14 cellular contexts compared by ENCODE assay signal in the genomic region with DNA sequence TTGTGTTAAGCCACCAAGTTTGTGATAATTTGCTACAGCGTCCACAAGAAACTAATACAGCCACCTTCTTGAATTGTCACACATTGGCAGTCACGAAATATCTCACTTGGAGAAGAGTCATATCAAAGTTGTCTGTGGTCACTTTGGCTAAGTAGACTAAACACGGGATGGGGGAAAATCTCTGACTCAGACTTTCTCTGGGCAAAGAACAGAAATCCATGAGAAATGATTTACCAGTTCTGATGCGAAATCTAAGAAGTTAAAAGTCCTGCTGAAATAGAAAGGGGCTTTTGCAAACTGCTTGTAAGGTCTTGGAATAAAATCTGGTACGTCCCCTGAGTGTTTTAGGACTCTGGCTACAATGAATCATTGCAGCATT.
"Had no signal": no experiment of that assay in that cellular context is flagged by ENCODE, and none has a peak within 500 bp of the region (broad histone marks: within the 10 kb centered on the region; RNA-seq: fewer than 3 reads in every experiment).

No MANE protein-coding gene starts in this region.

- H3K27ac Mint-ChIP-seq: memory B cell; naive thymus-derived CD8-positive, alpha-beta T cell had no signal

- H3K4me3 ChIP-seq: cardiac muscle cell, left ventricle myocardium inferior, prostate gland, spleen, stomach, thoracic aorta had no signal

- H3K27ac ChIP-seq: cardiac muscle cell, left ventricle myocardium inferior, prostate gland, stomach, thoracic aorta had no signal

- H3K9me3 ChIP-seq: left ventricle myocardium inferior, prostate gland, thoracic aorta had no signal

- H3K36me3 ChIP-seq: cardiac muscle cell, left ventricle myocardium inferior, prostate gland, spleen, stomach, thoracic aorta had no signal

- H3K27me3 ChIP-seq: cardiac muscle cell, spleen had no signal

- FAIRE-seq: islet of Langerhans had no signal

- H3K4me1 Mint-ChIP-seq: memory B cell had no signal

- H3K4me3 Mint-ChIP-seq: memory B cell; naive thymus-derived CD8-positive, alpha-beta T cell had no signal

- H3K36me3 Mint-ChIP-seq: memory B cell had no signal

- ATAC-seq: naive thymus-derived CD8-positive, alpha-beta T cell; sciatic nerve had no signal

- DNase-seq: activated CD4-positive, alpha-beta T cell treated with anti-CD3 and anti-CD28 coated beads, Interleukin-2, amount 50 U/mL, for 4 hours; activated CD4-positive, CD25-positive, alpha-beta regulatory T cell treated with anti-CD3 and anti-CD28 coated beads, Interleukin-2, amount 50 U/mL, for 72 hours; activated naive CD4-positive, alpha-beta T cell treated with anti-CD3 and anti-CD28 coated beads, Interleukin-2, amount 50 U/mL, for 16 hours; activated T-cell treated with anti-CD3 and anti-CD28 coated beads for 4 hours; left ventricle myocardium inferior; stomach had no signal
